Comparison of ENCODE assay signal across 21 cellular contexts in the genomic region with DNA sequence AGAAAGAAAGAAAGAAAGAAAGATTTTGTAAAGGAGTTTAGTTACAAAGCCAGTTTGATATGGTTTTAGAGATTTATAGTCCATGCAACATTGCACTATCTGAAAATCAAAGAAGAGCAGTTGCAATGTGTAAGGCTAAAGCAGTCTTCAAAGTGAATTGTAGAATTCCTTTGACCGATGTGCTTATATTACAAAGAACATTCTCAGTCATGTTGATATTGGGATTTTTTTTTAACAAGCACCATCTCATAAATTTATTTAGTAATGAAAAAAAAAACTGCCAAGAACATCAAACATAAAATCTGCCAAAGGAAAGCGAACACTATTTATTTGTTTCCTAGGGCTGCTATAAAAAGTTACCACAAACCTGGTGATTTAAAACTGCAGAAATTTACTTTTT.
A peak's percentile ranks its signal among the peaks of the same experiment; 100 is the strongest.
DNase-seq lines count a peak whose midpoint lies in the region; ATAC-seq and TF ChIP-seq lines count a peak whose summit lies in the region.
"Had no signal": no experiment of that assay in that cellular context is flagged by ENCODE, and none has a peak within 500 bp of the region (broad histone marks: within the 10 kb centered on the region; RNA-seq: fewer than 3 reads in every experiment).

No MANE protein-coding gene starts in this region.

- H3K27me3 ChIP-seq in breast epithelium (no peaks in the 10 kb centered on the region), uterus (no peaks in the 10 kb centered on the region)
- H3K27me3 ChIP-seq: BE2C; BLaER1 treated with 17β-estradiol and CSF1 and Interleukin-3, amounts not matched to agents 10 nM and 100 nM had no signal

- BruUV-seq in MCF 10A (replicated peaks; lab: Mats Ljungman, UMichigan), result no TSS peak

- TF ChIP-seq POLR2A in breast epithelium (IDR thresholded peaks at IDR 0.05) (no peak), uterus (IDR thresholded peaks at IDR 0.05) (no peak)

- H3K9me3 ChIP-seq in breast epithelium (no peaks in the 10 kb centered on the region), uterus (no peaks in the 10 kb centered on the region)
- H3K9me3 ChIP-seq: A549; BE2C; BLaER1 treated with 17β-estradiol and CSF1 and Interleukin-3, amounts not matched to agents 10 nM and 100 nM; HAP-1 had no signal

- intact Hi-C loops in MCF 10A (cut with micrococcal nuclease), result no loop called here
- intact Hi-C loops in breast epithelium (cut with DNase I; ENCODE audit: low total_unique reads), result no loop called here
- intact Hi-C loops in uterus (cut with DNase I; ENCODE audit: low total_unique reads), result no loop called here

- DNase-seq in MCF 10A (ENCODE audit: unreplicated experiment) (no peak), breast epithelium (ENCODE audit: low spot score in 2 of 2) (no peak), LNCaP clone FGC (ENCODE audit: low read depth) (peak; percentile 75), WTC11 (ENCODE audit: low spot score) (no peak), D341Med (ENCODE audit: low spot score) (no peak), uterus (no peak), islet precursor cell (no peak)
- DNase-seq: 8988T; ACHN; AML-193; BE2C; CD4-positive, alpha-beta memory T cell; COR-L47; DMS53; DMS79 treated with DMSO at 0.1 percent for 48 hours; GF-D8; HFFc6 had no signal

- H3K27ac Mint-ChIP-seq in MCF 10A (ENCODE audit: low read depth, unreplicated experiment) (peak overlapping the region; percentile 57), WTC11 (no peak overlapping the region)
- H3K27ac Mint-ChIP-seq: CD4-positive, alpha-beta memory T cell; GM23338; HFFc6 had no signal

- H3K4me1 Mint-ChIP-seq in MCF 10A (ENCODE audit: insufficient read depth, unreplicated experiment) (no peaks in the 10 kb centered on the region), WTC11 (peaks cover 16% of the 10 kb centered on the region)
- H3K4me1 Mint-ChIP-seq: CD4-positive, alpha-beta memory T cell had no signal

- no peak overlapping the region for H3K4me3 Mint-ChIP-seq in MCF 10A (ENCODE audit: unreplicated experiment)
- H3K4me3 Mint-ChIP-seq in WTC11, result no peak overlapping the region
- H3K4me3 Mint-ChIP-seq: CD4-positive, alpha-beta memory T cell; GM23338; HFFc6 had no signal

- H3K27me3 Mint-ChIP-seq in MCF 10A (ENCODE audit: insufficient read depth, unreplicated experiment), result peaks cover 73% of the 10 kb centered on the region
- H3K27me3 Mint-ChIP-seq in WTC11 (ENCODE audit: low read depth), result no peaks in the 10 kb centered on the region
- H3K27me3 Mint-ChIP-seq: CD4-positive, alpha-beta memory T cell had no signal

- ATAC-seq in WTC11, result no peak
- ATAC-seq: A549, GM23338 had no signal

- H3K4me3 ChIP-seq in breast epithelium (no peak overlapping the region), LNCaP clone FGC (ENCODE audit: low read depth, low read length) (no peak overlapping the region), uterus (no peak overlapping the region)
- H3K4me3 ChIP-seq: A549; BLaER1 treated with 17β-estradiol and CSF1 and Interleukin-3, amounts not matched to agents 10 nM and 100 nM; GM23338; HAP-1 had no signal

- H3K9me3 Mint-ChIP-seq in MCF 10A (ENCODE audit: unreplicated experiment), result no peaks in the 10 kb centered on the region
- no peaks in the 10 kb centered on the region for H3K9me3 Mint-ChIP-seq in WTC11
- H3K9me3 Mint-ChIP-seq: GM23338, HFFc6 had no signal

- POLR2A ChIA-PET in MCF 10A (lab: Yijun Ruan, JAX), result no interaction called here
- POLR2A ChIA-PET in WTC11 (lab: Charles Lee), result interaction anchor here (0.6 kb wide), 1 partner anchor 15 kb away, joined by 7 read pairs; no protein-coding TSS in a partner anchor

- CTCF ChIA-PET in MCF 10A (lab: Yijun Ruan, JAX) (no interaction called here), WTC11 (lab: Charles Lee) (no interaction called here)

- H3K27ac ChIP-seq in breast epithelium (no peak overlapping the region), uterus (peak overlapping the region in 1 of 2 donors; percentile 48)
- H3K27ac ChIP-seq: A549; BLaER1 treated with 17β-estradiol and CSF1 and Interleukin-3, amounts not matched to agents 10 nM and 100 nM had no signal

- H3K36me3 ChIP-seq in breast epithelium (no peaks in the 10 kb centered on the region), uterus (no peaks in the 10 kb centered on the region)
- H3K36me3 ChIP-seq: BE2C; BLaER1 treated with 17β-estradiol and CSF1 and Interleukin-3, amounts not matched to agents 10 nM and 100 nM; HAP-1 had no signal

- no peaks in the 10 kb centered on the region for H3K36me3 Mint-ChIP-seq in MCF 10A (ENCODE audit: insufficient read depth, unreplicated experiment)
- H3K36me3 Mint-ChIP-seq in WTC11, result no peaks in the 10 kb centered on the region
- H3K36me3 Mint-ChIP-seq: CD4-positive, alpha-beta memory T cell had no signal

- TF ChIP-seq CTCF in MCF 10A (IDR thresholded peaks at IDR 0.05; ENCODE audit: unreplicated experiment) (no peak), breast epithelium (IDR thresholded peaks at IDR 0.05) (no peak), LNCaP clone FGC (IDR thresholded peaks at IDR 0.05; ENCODE audit: control insufficient read depth, extremely low read depth, insufficient read depth) (no peak), WTC11 (IDR thresholded peaks at IDR 0.05) (no peak), uterus (IDR thresholded peaks at IDR 0.05) (no peak)

- no peaks in the 10 kb centered on the region for H3K4me1 ChIP-seq in breast epithelium
- H3K4me1 ChIP-seq in uterus, result no peaks in the 10 kb centered on the region
- H3K4me1 ChIP-seq: A549; BLaER1 treated with 17β-estradiol and CSF1 and Interleukin-3, amounts not matched to agents 10 nM and 100 nM; HAP-1 had no signal

TF ChIP-seq in WTC11, 78 proteins besides CTCF, POLR2A, EP300 and RAD21:
- TF ChIP-seq, protein P1, sequence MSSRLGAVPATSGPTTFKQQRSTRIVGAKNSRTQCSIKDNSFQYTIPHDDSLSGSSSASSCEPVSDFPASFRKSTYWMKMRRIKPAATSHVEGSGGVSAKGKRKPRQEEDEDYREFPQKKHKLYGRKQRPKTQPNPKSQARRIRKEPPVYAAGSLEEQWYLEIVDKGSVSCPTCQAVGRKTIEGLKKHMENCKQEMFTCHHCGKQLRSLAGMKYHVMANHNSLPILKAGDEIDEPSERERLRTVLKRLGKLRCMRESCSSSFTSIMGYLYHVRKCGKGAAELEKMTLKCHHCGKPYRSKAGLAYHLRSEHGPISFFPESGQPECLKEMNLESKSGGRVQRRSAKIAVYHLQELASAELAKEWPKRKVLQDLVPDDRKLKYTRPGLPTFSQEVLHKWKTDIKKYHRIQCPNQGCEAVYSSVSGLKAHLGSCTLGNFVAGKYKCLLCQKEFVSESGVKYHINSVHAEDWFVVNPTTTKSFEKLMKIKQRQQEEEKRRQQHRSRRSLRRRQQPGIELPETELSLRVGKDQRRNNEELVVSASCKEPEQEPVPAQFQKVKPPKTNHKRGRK (CRISPR knock-in tag; IDR thresholded peaks at IDR 0.05; ENCODE audit: borderline replicate concordance), result 0 out of 2 replicates have a peak, but pooled peaks have one; percentile 24
- TF ChIP-seq, protein P2, sequence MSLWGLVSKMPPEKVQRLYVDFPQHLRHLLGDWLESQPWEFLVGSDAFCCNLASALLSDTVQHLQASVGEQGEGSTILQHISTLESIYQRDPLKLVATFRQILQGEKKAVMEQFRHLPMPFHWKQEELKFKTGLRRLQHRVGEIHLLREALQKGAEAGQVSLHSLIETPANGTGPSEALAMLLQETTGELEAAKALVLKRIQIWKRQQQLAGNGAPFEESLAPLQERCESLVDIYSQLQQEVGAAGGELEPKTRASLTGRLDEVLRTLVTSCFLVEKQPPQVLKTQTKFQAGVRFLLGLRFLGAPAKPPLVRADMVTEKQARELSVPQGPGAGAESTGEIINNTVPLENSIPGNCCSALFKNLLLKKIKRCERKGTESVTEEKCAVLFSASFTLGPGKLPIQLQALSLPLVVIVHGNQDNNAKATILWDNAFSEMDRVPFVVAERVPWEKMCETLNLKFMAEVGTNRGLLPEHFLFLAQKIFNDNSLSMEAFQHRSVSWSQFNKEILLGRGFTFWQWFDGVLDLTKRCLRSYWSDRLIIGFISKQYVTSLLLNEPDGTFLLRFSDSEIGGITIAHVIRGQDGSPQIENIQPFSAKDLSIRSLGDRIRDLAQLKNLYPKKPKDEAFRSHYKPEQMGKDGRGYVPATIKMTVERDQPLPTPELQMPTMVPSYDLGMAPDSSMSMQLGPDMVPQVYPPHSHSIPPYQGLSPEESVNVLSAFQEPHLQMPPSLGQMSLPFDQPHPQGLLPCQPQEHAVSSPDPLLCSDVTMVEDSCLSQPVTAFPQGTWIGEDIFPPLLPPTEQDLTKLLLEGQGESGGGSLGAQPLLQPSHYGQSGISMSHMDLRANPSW (CRISPR knock-in tag; conservative IDR thresholded peaks at IDR 0.05; ENCODE audit: low read depth), result no peak
